Comparison of ENCODE assay signal across 1 cellular context in genomic region chr2:241686649-241687425, GRCh38.
TF ChIP-seq lines count a peak whose summit lies in the region.

Gene DTYMK (minus strand): TSS chr2:241686815. CDS start chr2:241686783, 32 bp downstream.

TF ChIP-seq in HEK293, 187 proteins besides CTCF, POLR2A, EP300 and RAD21 (continued from another document):
- TF ChIP-seq ZBTB26 (tag by site-specific recombination; optimal IDR thresholded peaks at IDR 0.05) (peak; percentile 85), YY1 (tag by site-specific recombination; IDR thresholded peaks at IDR 0.05) (peak; percentile 58), SP3 (tag by site-specific recombination; IDR thresholded peaks at IDR 0.05) (no peak), ZNF76 (tag by site-specific recombination; IDR thresholded peaks at IDR 0.05; ENCODE audit: borderline replicate concordance, low read depth) (peak; percentile 56; the same call in 1 of the 2 replicates), SP2 (tag by site-specific recombination; IDR thresholded peaks at IDR 0.05) (peak; percentile 84), ZBTB11 (tag by site-specific recombination; conservative IDR thresholded peaks at IDR 0.05; ENCODE audit: low read depth) (peak; percentile 59), ZNF660 (tag by site-specific recombination; IDR thresholded peaks at IDR 0.05) (peak; percentile 59; the same call in 1 of the 2 replicates), ZBTB20 (tag by site-specific recombination; IDR thresholded peaks at IDR 0.05) (peak; percentile 86), ZSCAN16 (tag by site-specific recombination; IDR thresholded peaks at IDR 0.05) (no peak), ZNF341 (tag by site-specific recombination; IDR thresholded peaks at IDR 0.05; ENCODE audit: low read depth) (peak; percentile 99), ZNF677 (tag by site-specific recombination; IDR thresholded peaks at IDR 0.05) (peak; percentile 52; the same call in 1 of the 2 replicates), ZNF561 (tag by site-specific recombination; IDR thresholded peaks at IDR 0.05; ENCODE audit: borderline replicate concordance) (peak; percentile 73; the same call in 1 of the 2 replicates), ZNF350 (tag by site-specific recombination; IDR thresholded peaks at IDR 0.05) (no peak), PBX3 (CRISPR knock-in tag; IDR thresholded peaks at IDR 0.05) (peak; percentile 72; the same call in 1 of the 2 replicates), ZNF366 (tag by site-specific recombination; conservative IDR thresholded peaks at IDR 0.05) (no peak), KLF9 (tag by site-specific recombination; IDR thresholded peaks at IDR 0.05; ENCODE audit: low read depth) (peak; percentile 38), ZIC2 (tag by site-specific recombination; IDR thresholded peaks at IDR 0.05) (peak; percentile 86), ZBTB48 (tag by site-specific recombination; IDR thresholded peaks at IDR 0.05) (peak; percentile 67), ZNF658 (tag by site-specific recombination; IDR thresholded peaks at IDR 0.05) (no peak), ZSCAN30 (tag by site-specific recombination; IDR thresholded peaks at IDR 0.05) (peak; percentile 74; the same call in 1 of the 2 replicates), ZNF596 (tag by site-specific recombination; IDR thresholded peaks at IDR 0.05) (peak; percentile 40; the same call in 1 of the 2 replicates), ZBTB6 (tag by site-specific recombination; IDR thresholded peaks at IDR 0.05) (no peak), YY2 (tag by site-specific recombination; IDR thresholded peaks at IDR 0.05) (peak; percentile 66; the same call in 1 of the 2 replicates), ZNF311 (tag by site-specific recombination; IDR thresholded peaks at IDR 0.05; ENCODE audit: borderline replicate concordance) (no peak), ELK4 (IDR thresholded peaks at IDR 0.05; ENCODE audit: borderline replicate concordance, low read depth, low read length) (peak; percentile 81; the same call in 1 of the 2 replicates), SCRT2 (tag by site-specific recombination; IDR thresholded peaks at IDR 0.05) (no peak), ZNF624 (tag by site-specific recombination; IDR thresholded peaks at IDR 0.05) (no peak), ZNF692 (tag by site-specific recombination; IDR thresholded peaks at IDR 0.05) (peak; percentile 45; the same call in 1 of the 2 replicates), ZBTB8A (tag by site-specific recombination; IDR thresholded peaks at IDR 0.05) (peak; percentile 87), KLF10 (tag by site-specific recombination; IDR thresholded peaks at IDR 0.05) (0 out of 2 replicates have a peak, but pooled peaks have one; percentile 48)
TF ChIP-seq in HEK293: peak in this region for 23.
